16 cellular contexts compared by ENCODE assay signal in genomic region chr17:65370669-65371126, GRCh38.
DNase-seq lines count a peak whose midpoint lies in the region; ATAC-seq and TF ChIP-seq lines count a peak whose summit lies in the region.
"Had no signal": no experiment of that assay in that cellular context is flagged by ENCODE, and none has a peak within 500 bp of the region (broad histone marks: within the 10 kb centered on the region; RNA-seq: fewer than 3 reads in every experiment).

No MANE protein-coding gene starts in this region.

- H3K27me3 ChIP-seq in right atrium auricular region, result no peaks in the 10 kb centered on the region

- TF ChIP-seq CTCF in right atrium auricular region (IDR thresholded peaks at IDR 0.05), result no peak

- H3K4me3 ChIP-seq in right atrium auricular region, result no peak overlapping the region
- H3K4me3 ChIP-seq: A549, thoracic aorta had no signal

- peak; percentile 85 for ATAC-seq in stimulated activated naive CD8-positive, alpha-beta T cell treated with anti-CD3 and anti-CD28 coated beads, Interleukin-15, amount 100 ng/mL, for 72 hours
- ATAC-seq: A549, sciatic nerve had no signal

- no peak overlapping the region for H3K27ac Mint-ChIP-seq in stimulated activated naive CD8-positive, alpha-beta T cell treated with anti-CD3 and anti-CD28 coated beads, Interleukin-15, amount 100 ng/mL, for 72 hours

- no peak overlapping the region for H3K27ac ChIP-seq in right atrium auricular region
- H3K27ac ChIP-seq: A549, thoracic aorta had no signal

- peak; percentile 16 for DNase-seq in NOMO-1 treated with DMSO at 0.1 percent for 48 hours (lab: John Stamatoyannopoulos, UW; ENCODE audit: unreplicated experiment)
- no peak for DNase-seq in NOMO-1 treated with dmso at 0.1 percent for 144 hours (lab: John Stamatoyannopoulos, UW; ENCODE audit: unreplicated experiment)
- DNase-seq in SW480 (ENCODE audit: low spot score), result peak; percentile 97
- DNase-seq in right atrium auricular region (ENCODE audit: low spot score), result peak; percentile 52
- no peak for DNase-seq in stimulated activated naive CD8-positive, alpha-beta T cell treated with anti-CD3 and anti-CD28 coated beads, Interleukin-15, amount 100 ng/mL, for 72 hours
- DNase-seq in COLO829 (ENCODE audit: low spot score), result no peak
- no peak for DNase-seq in T1000 (lab: John Stamatoyannopoulos, UW)
- DNase-seq in activated CD4-positive, alpha-beta T cell treated with anti-CD3 and anti-CD28 coated beads for 1 hour, result no peak
- DNase-seq: activated CD8-positive, alpha-beta memory T cell treated with anti-CD3 and anti-CD28 coated beads for 24 hours; effector CD4-positive, alpha-beta T cell; hypothalamus; NCI-H1105 treated with DMSO at 0.1 percent for 48 hours; NCI-H526 treated with DMSO at 0.1 percent for 48 hours had no signal

- peaks cover 30% of the 10 kb centered on the region for H3K4me1 Mint-ChIP-seq in stimulated activated naive CD8-positive, alpha-beta T cell treated with anti-CD3 and anti-CD28 coated beads, Interleukin-15, amount 100 ng/mL, for 72 hours

- H3K36me3 ChIP-seq in right atrium auricular region, result no peaks in the 10 kb centered on the region
- H3K36me3 ChIP-seq: thoracic aorta had no signal

- no peaks in the 10 kb centered on the region for H3K4me1 ChIP-seq in right atrium auricular region
- H3K4me1 ChIP-seq: A549 had no signal

- H3K27me3 Mint-ChIP-seq in stimulated activated naive CD8-positive, alpha-beta T cell treated with anti-CD3 and anti-CD28 coated beads, Interleukin-15, amount 100 ng/mL, for 72 hours, result peaks cover 29% of the 10 kb centered on the region

- H3K9me3 Mint-ChIP-seq in stimulated activated naive CD8-positive, alpha-beta T cell treated with anti-CD3 and anti-CD28 coated beads, Interleukin-15, amount 100 ng/mL, for 72 hours, result peaks cover 0 to 4% of the 10 kb centered on the region in 2 donors

- no peaks in the 10 kb centered on the region for H3K9me3 ChIP-seq in right atrium auricular region
- H3K9me3 ChIP-seq: A549, thoracic aorta had no signal

- H3K4me3 Mint-ChIP-seq in stimulated activated naive CD8-positive, alpha-beta T cell treated with anti-CD3 and anti-CD28 coated beads, Interleukin-15, amount 100 ng/mL, for 72 hours, result no peak overlapping the region

Comparison
In these comparisons a context has a peak if more than half of its experiments do, and no peak if none do; other contexts are left out.
1. DNase-seq: peak in NOMO-1 treated with DMSO at 0.1 percent for 48 hours (single experiment), SW480 (single experiment) and right atrium auricular region (single experiment); none in NOMO-1 treated with dmso at 0.1 percent for 144 hours (single experiment), stimulated activated naive CD8-positive, alpha-beta T cell treated with anti-CD3 and anti-CD28 coated beads, Interleukin-15, amount 100 ng/mL, for 72 hours (0 of 2), COLO829 (single experiment), T1000 (single experiment) and activated CD4-positive, alpha-beta T cell treated with anti-CD3 and anti-CD28 coated beads for 1 hour (single experiment).